In genomic region chr17:17741346-17742023, GRCh38 we compare ENCODE assay signal across 10 cellular contexts.
A peak's percentile ranks its signal among the peaks of the same experiment; 100 is the strongest.
DNase-seq lines count a peak whose midpoint lies in the region; ATAC-seq and TF ChIP-seq lines count a peak whose summit lies in the region.
"Had no signal": no experiment of that assay in that cellular context is flagged by ENCODE, and none has a peak within 500 bp of the region (broad histone marks: within the 10 kb centered on the region; RNA-seq: fewer than 3 reads in every experiment).

No MANE protein-coding gene starts in this region.

- H3K4me3 ChIP-seq in testis (no peak overlapping the region), mucosa of descending colon (no peak overlapping the region)

- DNase-seq in NCI-H524 (lab: John Stamatoyannopoulos, UW) (peak; percentile 68 to 78), NCI-H524 treated with DMSO at 0.1 percent for 48 hours (lab: John Stamatoyannopoulos, UW) (no peak), cerebellar cortex (ENCODE audit: low spot score) (peak; percentile 84), testis (peak; percentile 72), dedifferentiated amniotic fluid mesenchymal stem cell (ENCODE audit: extremely low spot score) (no peak), mucosa of descending colon (no peak)
- DNase-seq: activated B cell treated with CpG ODN at 0.5 μM for 24 hours, Kasumi-1 had no signal

- no peaks in the 10 kb centered on the region for H3K9me3 ChIP-seq in testis
- no peaks in the 10 kb centered on the region for H3K9me3 ChIP-seq in mucosa of descending colon

- H3K4me1 ChIP-seq in testis (peaks cover 50% of the 10 kb centered on the region), mucosa of descending colon (ENCODE audit: low read depth) (peaks cover 36% of the 10 kb centered on the region)

- no peak for TF ChIP-seq POLR2A in testis (IDR thresholded peaks at IDR 0.05)

- TF ChIP-seq CTCF in testis (IDR thresholded peaks at IDR 0.05) (no peak), mucosa of descending colon (IDR thresholded peaks at IDR 0.05) (no peak)

- no peaks in the 10 kb centered on the region for H3K27me3 ChIP-seq in layer of hippocampus (ENCODE audit: control insufficient read depth, insufficient read depth, low read length)
- no peaks in the 10 kb centered on the region for H3K27me3 ChIP-seq in testis

- 30 to 53% methylated on average over 17 to 19 of the region's 19 CpGs for WGBS in testis, 2 donors

- intact Hi-C loops in testis (cut with DNase I; ENCODE audit: low total_unique reads): no loop called here
- intact Hi-C loops in mucosa of descending colon (cut with DNase I, micrococcal nuclease): no loop called here

- ATAC-seq in HG02588 (IDR thresholded peaks at IDR 0.05; ENCODE audit: unreplicated experiment) (no peak), mucosa of descending colon (no peak)

- H3K36me3 ChIP-seq in testis (ENCODE audit: low read depth, missing control alignments) (no peaks in the 10 kb centered on the region), mucosa of descending colon (ENCODE audit: low read depth) (no peaks in the 10 kb centered on the region)

- H3K27ac ChIP-seq in layer of hippocampus (ENCODE audit: low read depth, low read length): peak overlapping the region; percentile 97
- peak overlapping the region; percentile 63 to 76 for H3K27ac ChIP-seq in testis

Comparison
In these comparisons a context has a peak if more than half of its experiments do, and no peak if none do; other contexts are left out.
1. DNase-seq: peak in NCI-H524 (2 of 2), cerebellar cortex (single experiment) and testis (single experiment); none in NCI-H524 treated with DMSO at 0.1 percent for 48 hours (single experiment), dedifferentiated amniotic fluid mesenchymal stem cell (single experiment) and mucosa of descending colon (0 of 3).